In genomic region chr5:119452060-119452372, GRCh38 we compare ENCODE assay signal across 8 cellular contexts. TPM values are rescaled to one million over a fixed set of nuclear protein-coding genes. Genes with fewer than 3 reads are reported as not detected.
DNase-seq lines count a peak whose midpoint lies in the region; ATAC-seq and TF ChIP-seq lines count a peak whose summit lies in the region.

No MANE protein-coding gene starts in this region.

- H4K91ac ChIP-seq in neuronal stem cell (ENCODE audit: low read depth, low read length, poor library complexity) = no peak overlapping the region

- H3K9ac ChIP-seq in neuronal stem cell (ENCODE audit: low read depth, low read length, poor library complexity) = no peak overlapping the region

- ATAC-seq in effector memory CD8-positive, alpha-beta T cell (replicated peaks) = no peak
- no peak for ATAC-seq in GM18511 (IDR thresholded peaks at IDR 0.05; ENCODE audit: unreplicated experiment)
- ATAC-seq in HG03139 (IDR thresholded peaks at IDR 0.05; ENCODE audit: unreplicated experiment) = no peak
- no peak for ATAC-seq in HG02798 (IDR thresholded peaks at IDR 0.05; ENCODE audit: poor library complexity, unreplicated experiment)

- no peaks in the 10 kb centered on the region for H3K36me3 ChIP-seq in CD4-positive, alpha-beta memory T cell (ENCODE audit: insufficient read depth, low read length)
- H3K36me3 ChIP-seq in neuronal stem cell (replicated peaks in 1 of 2; ENCODE audit: control insufficient read depth in 2 of 2, insufficient read depth in 2 of 2, low read length in 2 of 2) = peaks cover 0 to 6% of the 10 kb centered on the region in 2 donors

- peak overlapping the region; percentile 74 to 84 for H3K4me3 ChIP-seq in CD4-positive, alpha-beta memory T cell (ENCODE audit: low read length in 2 of 2)
- peak overlapping the region; percentile 88 for H3K4me3 ChIP-seq in NB4 (ENCODE audit: low read depth, low read length)
- peak overlapping the region in 1 of 2 donors; percentile 88 for H3K4me3 ChIP-seq in neuronal stem cell (ENCODE audit: low read length in 2 of 2)

- H3K14ac ChIP-seq in neuronal stem cell (ENCODE audit: low read length) = no peak overlapping the region

- H3K79me1 ChIP-seq in neuronal stem cell (ENCODE audit: low read depth, low read length) = no peaks in the 10 kb centered on the region

- no peak overlapping the region for H2BK120ac ChIP-seq in neuronal stem cell (ENCODE audit: low read depth, low read length)

- peaks cover 0 to 4% (median 0%) of the 10 kb centered on the region in 8 donors for H3K9me3 Mint-ChIP-seq in CD4-positive, alpha-beta memory T cell
- no peaks in the 10 kb centered on the region for H3K9me3 Mint-ChIP-seq in effector memory CD8-positive, alpha-beta T cell

- H3K4me1 ChIP-seq in CD4-positive, alpha-beta memory T cell (ENCODE audit: insufficient read depth, low read length) = peaks cover 17% of the 10 kb centered on the region
- peaks cover 2 to 8% of the 10 kb centered on the region in 2 donors for H3K4me1 ChIP-seq in neuronal stem cell (ENCODE audit: control insufficient read depth in 2 of 2, insufficient read depth in 1 of 2, low read depth in 1 of 2, low read length in 2 of 2)

- H3K23ac ChIP-seq in neuronal stem cell (ENCODE audit: low read depth, low read length, poor library complexity) = no peak overlapping the region

- peak overlapping the region; percentile 99 for H2AFZ ChIP-seq in neuronal stem cell (ENCODE audit: low read length)

- H2BK15ac ChIP-seq in neuronal stem cell (ENCODE audit: low read length) = no peak overlapping the region

- POLR2A ChIA-PET in CD4-positive, alpha-beta memory T cell (lab: Charles Lee; ENCODE audit: partially characterized antibody) = interaction anchor here (0.6 to 2.5 kb wide), 4 partner anchors 113 to 381 kb away, joined by 3 to 8 read pairs (median 4); partner anchors contain the start of gene DMXL1

- DNase-seq in CD4-positive, alpha-beta memory T cell = no peak
- DNase-seq in NB4 (ENCODE audit: low read depth) (no peak), neuronal stem cell (ENCODE audit: low spot score) (no peak), CD1c-positive myeloid dendritic cell (ENCODE audit: extremely low spot score) (no peak)
- DNase-seq in effector memory CD8-positive, alpha-beta T cell = no peak

- CTCF ChIA-PET in CD4-positive, alpha-beta memory T cell (lab: Charles Lee; ENCODE audit: partially characterized antibody) = interaction anchor here (0.6 to 2.4 kb wide), 5 partner anchors 10 to 463 kb away, joined by 3 to 18 read pairs (median 5); partner anchors contain the start of genes DMXL1 and DTWD2

- H3K27me3 ChIP-seq in CD4-positive, alpha-beta memory T cell (ENCODE audit: insufficient read depth, low read length) = no peaks in the 10 kb centered on the region
- H3K27me3 ChIP-seq in neuronal stem cell (ENCODE audit: control insufficient read depth in 3 of 3, insufficient read depth in 3 of 3, low read depth in 1 of 3, low read length in 3 of 3) = no peaks in the 10 kb centered on the region

- H3K27ac ChIP-seq in CD4-positive, alpha-beta memory T cell (ENCODE audit: low read depth, low read length) = peak overlapping the region; percentile 72
- H3K27ac ChIP-seq in neuronal stem cell (replicated peaks; ENCODE audit: low read length) = no peak overlapping the region

- no CpG with 5 or more reads among the region's 6 CpGs for WGBS in neuronal stem cell (ENCODE audit: extremely low coverage in 2 of 2, insufficient read length in 2 of 2, insufficient replicate concordance in 1 of 2), 2 donors

- peak overlapping the region; percentile 83 to 95 (median 92) for H3K27ac Mint-ChIP-seq in CD4-positive, alpha-beta memory T cell
- H3K27ac Mint-ChIP-seq in effector memory CD8-positive, alpha-beta T cell = peak overlapping the region; percentile 91 to 92

- H3K36me3 Mint-ChIP-seq in CD4-positive, alpha-beta memory T cell = peaks cover 5 to 15% of the 10 kb centered on the region in 2 donors
- peaks cover 2% of the 10 kb centered on the region for H3K36me3 Mint-ChIP-seq in effector memory CD8-positive, alpha-beta T cell (ENCODE audit: insufficient read depth)

- H3K27me3 Mint-ChIP-seq in CD4-positive, alpha-beta memory T cell = peaks cover 0 to 2% of the 10 kb centered on the region in 2 donors
- H3K27me3 Mint-ChIP-seq in effector memory CD8-positive, alpha-beta T cell = peaks cover 0 to 5% of the 10 kb centered on the region in 2 donors

- peak overlapping the region; percentile 92 to 98 (median 95) for H3K4me3 Mint-ChIP-seq in CD4-positive, alpha-beta memory T cell
- peak overlapping the region; percentile 95 to 97 for H3K4me3 Mint-ChIP-seq in effector memory CD8-positive, alpha-beta T cell

- no peak overlapping the region for H3K4me2 ChIP-seq in neuronal stem cell (ENCODE audit: insufficient read depth, low read length, poor library complexity, severe bottlenecking)

- no peak for TF ChIP-seq POLR2A in NB4 (IDR thresholded peaks at IDR 0.05; ENCODE audit: extremely low read depth, insufficient read length)

- no peak for TF ChIP-seq CTCF in NB4 (IDR thresholded peaks at IDR 0.05; ENCODE audit: low read depth, low read length)

- peaks cover 9 to 23% (median 17%) of the 10 kb centered on the region in 4 donors for H3K4me1 Mint-ChIP-seq in CD4-positive, alpha-beta memory T cell
- H3K4me1 Mint-ChIP-seq in effector memory CD8-positive, alpha-beta T cell (ENCODE audit: low read depth in 2 of 2) = peaks cover 10 to 13% of the 10 kb centered on the region in 2 donors

- no peak overlapping the region for H4K8ac ChIP-seq in neuronal stem cell (ENCODE audit: low read depth, low read length)

- no peak overlapping the region for H3K4ac ChIP-seq in neuronal stem cell (ENCODE audit: low read length)

- no peak overlapping the region for H2AK5ac ChIP-seq in neuronal stem cell (ENCODE audit: low read depth, low read length)

- H2BK5ac ChIP-seq in neuronal stem cell (ENCODE audit: low read length) = no peak overlapping the region

- intact Hi-C loops in CD4-positive, alpha-beta memory T cell (cut with micrococcal nuclease) = loop anchor here (1.0 to 2.0 kb wide), 3 partner anchors 183 to 464 kb away; partner anchors contain the start of gene DTWD2

- no peak overlapping the region for H3K18ac ChIP-seq in neuronal stem cell (ENCODE audit: low read length)

- H3K9me3 ChIP-seq in CD4-positive, alpha-beta memory T cell (ENCODE audit: control insufficient read depth in 1 of 2, low read length in 2 of 2) = no peaks in the 10 kb centered on the region
- H3K9me3 ChIP-seq in neuronal stem cell (replicated peaks in 1 of 2; ENCODE audit: control insufficient read depth in 2 of 2, insufficient read depth in 1 of 2, low read depth in 1 of 2, low read length in 2 of 2) = peaks cover 0 to 8% of the 10 kb centered on the region in 2 donors

- H2BK12ac ChIP-seq in neuronal stem cell (ENCODE audit: low read length) = no peak overlapping the region

RNA-seq across cellular contexts. Expression of gene HSD17B4, which starts 0.3 kb away (rescaled TPM):
- 10 to 100 TPM; 60.2 to 79.1 TPM for total RNA-seq in CD4-positive, alpha-beta memory T cell
- 10 to 100 TPM; 52.8 to 73.4 TPM for polyA plus RNA-seq in CD4-positive, alpha-beta memory T cell
- 167 TPM for polyA plus RNA-seq in neuronal stem cell (2013, experiment 1 of 2)
- 152 TPM for polyA plus RNA-seq in neuronal stem cell (2013, experiment 2 of 2)
